Comparison of ENCODE assay signal across 1 cellular context in the genomic region with DNA sequence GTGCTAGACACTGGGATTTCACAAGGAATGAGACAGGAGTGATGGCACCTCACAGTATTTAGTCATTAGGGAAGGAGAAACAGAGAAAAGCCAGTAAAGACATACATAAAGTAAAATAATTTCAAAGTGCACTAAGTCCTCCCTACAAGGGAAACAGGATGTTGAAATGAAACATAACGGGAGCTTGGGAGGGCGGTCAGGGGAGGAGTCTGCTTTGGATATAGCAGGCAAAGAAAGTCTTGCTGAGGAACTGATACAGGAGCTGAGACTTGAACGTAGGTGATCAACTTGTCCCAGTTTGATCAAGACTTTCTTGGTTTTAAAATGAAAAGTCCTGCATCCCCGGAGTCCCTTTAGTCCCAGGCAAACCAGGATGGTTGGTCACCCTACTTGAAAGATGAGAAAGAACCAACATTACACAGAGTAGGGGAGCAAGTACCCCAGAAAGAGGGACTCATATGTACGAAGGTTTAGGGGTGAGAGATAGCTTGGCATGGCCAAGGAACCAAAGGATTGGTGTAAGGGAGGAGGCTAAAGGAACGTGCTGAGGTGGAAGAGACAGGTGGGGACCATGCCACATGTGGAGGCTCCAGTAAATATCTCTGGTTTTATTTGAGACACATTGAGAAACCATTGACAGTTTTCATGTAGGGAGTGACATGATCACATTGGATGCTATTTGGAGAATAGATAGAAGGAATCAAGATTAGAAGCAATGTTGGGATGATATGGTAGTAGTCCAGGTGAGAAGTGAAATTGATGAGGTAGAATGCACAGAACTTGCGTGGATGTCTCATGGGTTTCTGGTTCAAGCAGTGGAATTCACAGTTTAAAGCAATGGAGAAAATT.
TF ChIP-seq lines count a peak whose summit lies in the region.

No MANE protein-coding gene starts in this region.

TF ChIP-seq in K562, 482 proteins besides CTCF, POLR2A, EP300 and RAD21 (continued from another document):
- TF ChIP-seq, protein P1, sequence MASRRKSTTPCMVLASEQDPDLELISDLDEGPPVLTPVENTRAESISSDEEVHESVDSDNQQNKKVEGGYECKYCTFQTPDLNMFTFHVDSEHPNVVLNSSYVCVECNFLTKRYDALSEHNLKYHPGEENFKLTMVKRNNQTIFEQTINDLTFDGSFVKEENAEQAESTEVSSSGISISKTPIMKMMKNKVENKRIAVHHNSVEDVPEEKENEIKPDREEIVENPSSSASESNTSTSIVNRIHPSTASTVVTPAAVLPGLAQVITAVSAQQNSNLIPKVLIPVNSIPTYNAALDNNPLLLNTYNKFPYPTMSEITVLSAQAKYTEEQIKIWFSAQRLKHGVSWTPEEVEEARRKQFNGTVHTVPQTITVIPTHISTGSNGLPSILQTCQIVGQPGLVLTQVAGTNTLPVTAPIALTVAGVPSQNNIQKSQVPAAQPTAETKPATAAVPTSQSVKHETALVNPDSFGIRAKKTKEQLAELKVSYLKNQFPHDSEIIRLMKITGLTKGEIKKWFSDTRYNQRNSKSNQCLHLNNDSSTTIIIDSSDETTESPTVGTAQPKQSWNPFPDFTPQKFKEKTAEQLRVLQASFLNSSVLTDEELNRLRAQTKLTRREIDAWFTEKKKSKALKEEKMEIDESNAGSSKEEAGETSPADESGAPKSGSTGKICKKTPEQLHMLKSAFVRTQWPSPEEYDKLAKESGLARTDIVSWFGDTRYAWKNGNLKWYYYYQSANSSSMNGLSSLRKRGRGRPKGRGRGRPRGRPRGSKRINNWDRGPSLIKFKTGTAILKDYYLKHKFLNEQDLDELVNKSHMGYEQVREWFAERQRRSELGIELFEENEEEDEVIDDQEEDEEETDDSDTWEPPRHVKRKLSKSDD (conservative IDR thresholded peaks at IDR 0.05; ENCODE audit: low read length) = no peak
- TF ChIP-seq NR4A1 (CRISPR knock-in tag; IDR thresholded peaks at IDR 0.05) (peak; percentile 68; the same call in 1 of the 2 replicates), NR4A1 (tag; IDR thresholded peaks at IDR 0.05) (no peak), KLF10 (CRISPR knock-in tag; IDR thresholded peaks at IDR 0.05) (peak; percentile 96), DACH1 (IDR thresholded peaks at IDR 0.05; ENCODE audit: partially characterized antibody) (no peak), CEBPB (tag; IDR thresholded peaks at IDR 0.05) (no peak), ZNF830 (CRISPR knock-in tag; IDR thresholded peaks at IDR 0.05) (peak; percentile 94; the same call in 1 of the 2 replicates), PHTF2 (CRISPR knock-in tag; IDR thresholded peaks at IDR 0.05) (peak; percentile 52; the same call in 1 of the 2 replicates), ZBED1 (IDR thresholded peaks at IDR 0.05) (peak; percentile 80; the same call in 1 of the 2 replicates), SAFB2 (IDR thresholded peaks at IDR 0.05; ENCODE audit: borderline replicate concordance, low read depth, low read length, severe bottlenecking) (no peak)
- TF ChIP-seq, protein P2, sequence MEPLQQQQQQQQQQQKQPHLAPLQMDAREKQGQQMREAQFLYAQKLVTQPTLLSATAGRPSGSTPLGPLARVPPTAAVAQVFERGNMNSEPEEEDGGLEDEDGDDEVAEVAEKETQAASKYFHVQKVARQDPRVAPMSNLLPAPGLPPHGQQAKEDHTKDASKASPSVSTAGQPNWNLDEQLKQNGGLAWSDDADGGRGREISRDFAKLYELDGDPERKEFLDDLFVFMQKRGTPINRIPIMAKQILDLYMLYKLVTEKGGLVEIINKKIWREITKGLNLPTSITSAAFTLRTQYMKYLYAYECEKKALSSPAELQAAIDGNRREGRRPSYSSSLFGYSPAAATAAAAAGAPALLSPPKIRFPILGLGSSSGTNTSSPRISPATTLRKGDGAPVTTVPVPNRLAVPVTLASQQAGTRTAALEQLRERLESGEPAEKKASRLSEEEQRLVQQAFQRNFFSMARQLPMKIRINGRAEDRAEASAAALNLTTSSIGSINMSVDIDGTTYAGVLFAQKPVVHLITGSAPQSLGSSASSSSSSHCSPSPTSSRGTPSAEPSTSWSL (CRISPR knock-in tag; IDR thresholded peaks at IDR 0.05; ENCODE audit: borderline replicate concordance) = no peak
- TF ChIP-seq, protein P3, sequence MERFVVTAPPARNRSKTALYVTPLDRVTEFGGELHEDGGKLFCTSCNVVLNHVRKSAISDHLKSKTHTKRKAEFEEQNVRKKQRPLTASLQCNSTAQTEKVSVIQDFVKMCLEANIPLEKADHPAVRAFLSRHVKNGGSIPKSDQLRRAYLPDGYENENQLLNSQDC (CRISPR knock-in tag; IDR thresholded peaks at IDR 0.05) = peak; percentile 91; the same call in 1 of the 2 replicates
